ENCODE assay signal across 1 cellular context in the genomic region with DNA sequence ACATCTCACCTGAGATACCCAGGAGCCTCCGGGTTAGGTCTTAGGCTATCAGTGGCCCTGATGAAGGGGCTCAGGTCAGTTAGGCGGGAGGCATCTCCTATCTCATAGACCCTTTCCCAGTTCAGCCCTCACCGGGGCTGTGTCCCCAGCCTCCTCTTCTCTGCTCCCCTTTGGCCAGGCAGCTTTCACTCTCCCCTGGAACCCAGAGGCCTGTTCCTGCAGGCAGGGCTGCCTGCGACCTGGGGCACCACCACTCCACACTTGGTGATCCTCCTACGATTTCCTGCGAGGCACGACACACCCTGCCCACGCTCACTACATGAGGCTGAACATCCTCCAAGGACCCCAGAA.
TF ChIP-seq lines count a peak whose summit lies in the region.

No MANE protein-coding gene starts in this region.

TF ChIP-seq in H1, 55 proteins besides CTCF, POLR2A, EP300 and RAD21:
- TF ChIP-seq CBX8 (IDR thresholded peaks at IDR 0.05; ENCODE audit: borderline replicate concordance, low read depth, low read length), result no peak
- no peak for TF ChIP-seq SP1 (IDR thresholded peaks at IDR 0.05; ENCODE audit: low read depth, low read length)
- no peak for TF ChIP-seq TAF1 (IDR thresholded peaks at IDR 0.05; ENCODE audit: low read depth, low read length)
- TF ChIP-seq MAFK (IDR thresholded peaks at IDR 0.05; ENCODE audit: low read depth, low read length), result no peak
- no peak for TF ChIP-seq SIN3A (conservative IDR thresholded peaks at IDR 0.05 in 1 of 2, IDR thresholded peaks at IDR 0.05 in 1 of 2; ENCODE audit: low read depth in 1 of 2, low read length in 2 of 2)
- TF ChIP-seq BCL11A (IDR thresholded peaks at IDR 0.05; ENCODE audit: low read depth in 2 of 2, low read length in 2 of 2), result no peak
- TF ChIP-seq TEAD4 (IDR thresholded peaks at IDR 0.05; ENCODE audit: low read depth, low read length), result no peak
- TF ChIP-seq TCF12 (IDR thresholded peaks at IDR 0.05; ENCODE audit: low read depth, low read length), result no peak
- TF ChIP-seq BACH1 (IDR thresholded peaks at IDR 0.05; ENCODE audit: low read length), result no peak
